ENCODE assay signal across 20 cellular contexts in the genomic region with DNA sequence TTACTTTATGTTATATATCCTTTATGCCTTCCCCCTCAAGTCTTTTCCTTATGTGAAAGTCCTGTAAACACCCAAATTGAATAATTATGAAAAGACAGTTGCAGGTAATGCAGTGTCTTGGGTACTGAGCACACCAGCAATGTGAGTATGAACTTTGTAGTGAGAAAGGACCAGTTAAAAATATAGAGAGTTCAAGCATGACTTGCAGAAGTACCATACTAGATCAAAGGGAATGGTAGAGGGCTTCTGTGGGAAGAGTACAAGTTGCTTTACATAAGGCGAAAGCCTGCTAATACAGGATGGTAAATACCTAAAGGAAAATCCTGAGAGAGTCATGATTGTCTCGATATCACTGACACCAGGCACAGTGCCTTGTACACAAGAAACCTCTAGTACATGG.
"Had no signal": no experiment of that assay in that cellular context is flagged by ENCODE, and none has a peak within 500 bp of the region (broad histone marks: within the 10 kb centered on the region; RNA-seq: fewer than 3 reads in every experiment).

No MANE protein-coding gene starts in this region.

- H3K9me3 ChIP-seq: gastroesophageal sphincter, heart left ventricle, stomach, testis had no signal

- H3K27ac ChIP-seq: testis had no signal

- FAIRE-seq: bronchial epithelial cell, endometrium had no signal

- H3K36me3 ChIP-seq: gastroesophageal sphincter, heart left ventricle, stomach had no signal

- DNase-seq: activated CD4-positive, alpha-beta T cell treated with anti-CD3 and anti-CD28 coated beads, Interleukin-2, amount 10 ng/mL, durations not matched to agents 24 days and 14 days; activated CD8-positive, alpha-beta T cell treated with anti-CD3 and anti-CD28 coated beads for 36 hours; activated effector memory CD4-positive, alpha-beta T cell treated with anti-CD3 and anti-CD28 coated beads, Interleukin-2, amount 50 U/mL, for 16 hours; activated naive CD4-positive, alpha-beta T cell treated with anti-CD3 and anti-CD28 coated beads, Interleukin-2, amount 50 U/mL, for 16 hours; activated T-cell treated with anti-CD3 and anti-CD28 coated beads, Interleukin-2, amount 50 U/mL, for 4 hours; dorsolateral prefrontal cortex; erythroblast; heart left ventricle; kidney glomerular epithelial cell; retina; stimulated activated CD4-positive, alpha-beta T cell treated with anti-CD3 and anti-CD28 coated beads, Interleukin-2, amount 100 ng/mL, for 48 hours; stomach; T-helper 1 cell; testis had no signal

- H3K4me3 ChIP-seq: dorsolateral prefrontal cortex, gastroesophageal sphincter, heart left ventricle, lung, stomach, testis had no signal

- H3K27me3 Mint-ChIP-seq: activated CD4-positive, alpha-beta T cell treated with anti-CD3 and anti-CD28 coated beads, Interleukin-2, amount 10 ng/mL, durations not matched to agents 24 days and 14 days; activated CD8-positive, alpha-beta T cell treated with anti-CD3 and anti-CD28 coated beads for 36 hours; type B pancreatic cell had no signal

- H3K27me3 ChIP-seq: dorsolateral prefrontal cortex, gastroesophageal sphincter, heart left ventricle, stomach, testis had no signal

- H3K27ac Mint-ChIP-seq: activated CD4-positive, alpha-beta T cell treated with anti-CD3 and anti-CD28 coated beads, Interleukin-2, amount 10 ng/mL, durations not matched to agents 24 days and 14 days; activated CD8-positive, alpha-beta T cell treated with anti-CD3 and anti-CD28 coated beads for 36 hours; nephron; type B pancreatic cell had no signal

- H3K4me1 Mint-ChIP-seq: nephron had no signal

- H3K4me3 Mint-ChIP-seq: activated CD4-positive, alpha-beta T cell treated with anti-CD3 and anti-CD28 coated beads, Interleukin-2, amount 10 ng/mL, durations not matched to agents 24 days and 14 days; activated CD8-positive, alpha-beta T cell treated with anti-CD3 and anti-CD28 coated beads for 36 hours; activated T-cell treated with anti-CD3 and anti-CD28 coated beads, Interleukin-2, amount 50 U/mL, for 4 hours; nephron; type B pancreatic cell had no signal

- ATAC-seq: activated CD8-positive, alpha-beta T cell treated with anti-CD3 and anti-CD28 coated beads for 36 hours; activated T-cell treated with anti-CD3 and anti-CD28 coated beads, Interleukin-2, amount 50 U/mL, for 4 hours; gastroesophageal sphincter had no signal
